16 cellular contexts compared by ENCODE assay signal in genomic region chr14:105182296-105183020, GRCh38. TPM values are rescaled to one million over a fixed set of nuclear protein-coding genes. Genes with fewer than 3 reads are reported as not detected.
DNase-seq lines count a peak whose midpoint lies in the region; ATAC-seq and TF ChIP-seq lines count a peak whose summit lies in the region.
"Had no signal": no experiment of that assay in that cellular context is flagged by ENCODE, and none has a peak within 500 bp of the region (broad histone marks: within the 10 kb centered on the region; RNA-seq: fewer than 3 reads in every experiment).

No MANE protein-coding gene starts in this region.

- peaks cover 4% of the 10 kb centered on the region for H3K4me1 ChIP-seq in neural progenitor cell

- H3K27me3 ChIP-seq in neural progenitor cell: peaks cover 32% of the 10 kb centered on the region
- H3K27me3 ChIP-seq: thyroid gland had no signal

- CTCF ChIA-PET in RWPE1 (lab: Yijun Ruan, JAX): interaction anchor here (0.6 to 3.1 kb wide), 6 partner anchors 11 to 176 kb away, joined by 3 to 15 read pairs (median 4); no protein-coding TSS in a partner anchor

- H3K9me3 Mint-ChIP-seq in activated T-cell treated with anti-CD3 and anti-CD28 coated beads, Interleukin-2, amount 50 U/mL, for 24 hours: no peaks in the 10 kb centered on the region
- H3K9me3 Mint-ChIP-seq in neural progenitor cell: no peaks in the 10 kb centered on the region

- no peaks in the 10 kb centered on the region for H3K79me2 ChIP-seq in neural progenitor cell (ENCODE audit: low read depth)

- H2AFZ ChIP-seq in neural progenitor cell (replicated peaks): no peak overlapping the region

- H3K9ac ChIP-seq in neural progenitor cell: no peak overlapping the region

- POLR2A ChIA-PET in RWPE1 (lab: Yijun Ruan, JAX; ENCODE audit: low non-redundant PET): no interaction called here

- no peak overlapping the region for H3K27ac Mint-ChIP-seq in activated T-cell treated with anti-CD3 and anti-CD28 coated beads, Interleukin-2, amount 50 U/mL, for 24 hours
- H3K27ac Mint-ChIP-seq in neural progenitor cell: no peak overlapping the region

- TF ChIP-seq CTCF in RWPE1 (conservative IDR thresholded peaks at IDR 0.05; ENCODE audit: low read depth): no peak
- TF ChIP-seq CTCF in epithelial cell of esophagus (IDR thresholded peaks at IDR 0.05; ENCODE audit: insufficient read depth, low read depth, low read length, missing control alignments): no peak
- TF ChIP-seq CTCF in neural progenitor cell (IDR thresholded peaks at IDR 0.05): no peak

- H3K36me3 Mint-ChIP-seq in activated T-cell treated with anti-CD3 and anti-CD28 coated beads, Interleukin-2, amount 50 U/mL, for 24 hours (ENCODE audit: low read depth): no peaks in the 10 kb centered on the region
- H3K36me3 Mint-ChIP-seq in neural progenitor cell: no peaks in the 10 kb centered on the region

- no peaks in the 10 kb centered on the region for H3K9me3 ChIP-seq in neural progenitor cell (ENCODE audit: low read depth)
- H3K9me3 ChIP-seq: esophagus muscularis mucosa, thyroid gland had no signal

- H3K4me3 ChIP-seq in epithelial cell of esophagus (ENCODE audit: low read length) (no peak overlapping the region), neural progenitor cell (no peak overlapping the region)

- H4K20me1 ChIP-seq in neural progenitor cell (ENCODE audit: low read depth): peaks cover 28% of the 10 kb centered on the region

- ATAC-seq in GM19023 (IDR thresholded peaks at IDR 0.05; ENCODE audit: unreplicated experiment): no peak
- ATAC-seq in GM18511 (IDR thresholded peaks at IDR 0.05; ENCODE audit: unreplicated experiment): no peak

- H3K4me1 Mint-ChIP-seq in activated T-cell treated with anti-CD3 and anti-CD28 coated beads, Interleukin-2, amount 50 U/mL, for 24 hours (ENCODE audit: low read depth): peaks cover 9% of the 10 kb centered on the region
- H3K4me1 Mint-ChIP-seq in neural progenitor cell: peaks cover 8% of the 10 kb centered on the region

- H3K36me3 ChIP-seq in neural progenitor cell: no peaks in the 10 kb centered on the region
- H3K36me3 ChIP-seq: esophagus muscularis mucosa, thyroid gland had no signal

- H3F3A ChIP-seq in neural progenitor cell (ENCODE audit: low read depth): peaks cover 23% of the 10 kb centered on the region

- H3K4me2 ChIP-seq in neural progenitor cell: no peak overlapping the region

- H3K27me3 Mint-ChIP-seq in activated T-cell treated with anti-CD3 and anti-CD28 coated beads, Interleukin-2, amount 50 U/mL, for 24 hours: no peaks in the 10 kb centered on the region
- peaks cover 22% of the 10 kb centered on the region for H3K27me3 Mint-ChIP-seq in neural progenitor cell (ENCODE audit: insufficient read depth, low read depth)

- peak overlapping the region; percentile 45 for H3K4me3 Mint-ChIP-seq in activated T-cell treated with anti-CD3 and anti-CD28 coated beads, Interleukin-2, amount 50 U/mL, for 24 hours
- H3K4me3 Mint-ChIP-seq in neural progenitor cell: peak overlapping the region; percentile 82

- DNase-seq in activated T-cell treated with anti-CD3 and anti-CD28 coated beads, Interleukin-2, amount 50 U/mL, for 24 hours: no peak
- DNase-seq in activated T-cell treated with anti-CD3 and anti-CD28 coated beads for 4 hours (no peak), RWPE1 (ENCODE audit: low spot score) (no peak), epithelial cell of esophagus (ENCODE audit: low read depth) (peak; percentile 34), neural progenitor cell (ENCODE audit: low spot score) (no peak), T1000 (lab: John Stamatoyannopoulos, UW) (no peak)
- DNase-seq: ACHN; activated CD4-positive, alpha-beta T cell treated with anti-CD3 and anti-CD28 coated beads for 1 hour; DMS 273 treated with DMSO at 0.1 percent for 48 hours; hypothalamus; stimulated activated CD4-positive, alpha-beta T cell treated with anti-CD3 and anti-CD28 coated beads, Interleukin-12 subunit alpha, Interleukin-12 subunit beta, amount 100 ng/mL, for 4 hours; thyroid gland had no signal

- H3K27ac ChIP-seq in RWPE1: peak overlapping the region; percentile 36
- H3K27ac ChIP-seq in neural progenitor cell: no peak overlapping the region
- H3K27ac ChIP-seq: esophagus muscularis mucosa, SK-N-MC, thyroid gland had no signal

RNA-seq across cellular contexts. Expression of gene NUDT14, which starts 1.3 kb away (rescaled TPM):
- 5.5 and 27.0 TPM in 2 replicates for total RNA-seq in neural progenitor cell (ENCODE audit: low replicate concordance)

RNA-seq across cellular contexts. Expression of gene JAG2, which starts 13.9 kb away (rescaled TPM):
- total RNA-seq in neural progenitor cell (ENCODE audit: low replicate concordance): 2.1 and 4.3 TPM in 2 replicates
